Comparison of ENCODE assay signal across 1 cellular context in genomic region chr10:122373108-122373507, GRCh38.
TF ChIP-seq lines count a peak whose summit lies in the region.

No MANE protein-coding gene starts in this region.

TF ChIP-seq in endothelial cell of umbilical vein, 7 proteins besides CTCF, POLR2A, EP300 and RAD21:
- TF ChIP-seq MAX (IDR thresholded peaks at IDR 0.05; ENCODE audit: insufficient read depth, insufficient read length) (no peak), MYC (IDR thresholded peaks at IDR 0.05; ENCODE audit: low read depth, low read length) (no peak), JUN (IDR thresholded peaks at IDR 0.05; ENCODE audit: borderline replicate concordance, insufficient read depth, insufficient read length, low read depth) (no peak), GATA2 (IDR thresholded peaks at IDR 0.05; ENCODE audit: insufficient read depth, insufficient read length, low read depth, low read length) (no peak), POLR2AphosphoS5 (IDR thresholded peaks at IDR 0.05; ENCODE audit: insufficient read depth, low read depth, low read length) (no peak), FOS (IDR thresholded peaks at IDR 0.05; ENCODE audit: borderline replicate concordance, insufficient read depth, low read length) (no peak), EZH2 (IDR thresholded peaks at IDR 0.05; ENCODE audit: borderline replicate concordance, low read depth, low read length, severe bottlenecking) (no peak)
